Comparison of ENCODE assay signal across 16 cellular contexts in the genomic region with DNA sequence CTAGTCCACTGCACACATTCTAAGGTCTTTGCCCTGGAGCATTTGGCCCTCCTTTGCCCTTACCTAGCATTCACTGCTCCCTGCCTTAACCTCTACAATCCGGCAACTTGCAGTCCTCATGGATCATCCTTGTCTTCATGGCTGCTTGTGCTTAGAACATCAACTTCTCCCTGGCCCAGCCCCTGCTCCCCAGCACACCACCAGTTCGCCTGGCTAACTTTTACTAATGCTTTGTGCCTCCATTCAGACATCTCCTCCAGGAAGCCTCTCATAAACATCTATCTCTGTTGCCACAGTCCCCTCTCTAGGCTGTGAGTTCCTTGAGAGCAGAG. TPM values are rescaled to one million over a fixed set of nuclear protein-coding genes. Genes with fewer than 3 reads are reported as not detected.
DNase-seq lines count a peak whose midpoint lies in the region; ATAC-seq, FAIRE-seq and TF ChIP-seq lines count a peak whose summit lies in the region.
"Had no signal": no experiment of that assay in that cellular context is flagged by ENCODE, and none has a peak within 500 bp of the region (broad histone marks: within the 10 kb centered on the region; RNA-seq: fewer than 3 reads in every experiment).

No MANE protein-coding gene starts in this region.

- H3K4me1 ChIP-seq in A549 = peaks cover 29% of the 10 kb centered on the region
- peaks cover 0 to 4% of the 10 kb centered on the region in 2 donors for H3K4me1 ChIP-seq in naive thymus-derived CD4-positive, alpha-beta T cell (ENCODE audit: control insufficient read depth in 2 of 2, insufficient read depth in 2 of 2, low read length in 2 of 2)

- H3K4me3 Mint-ChIP-seq in brain = no peak overlapping the region
- no peak overlapping the region for H3K4me3 Mint-ChIP-seq in naive thymus-derived CD4-positive, alpha-beta T cell

- peaks cover 0 to 3% (median 0%) of the 10 kb centered on the region in 5 experiments for H3K9me3 Mint-ChIP-seq in brain
- peaks cover 0 to 1% (median 0%) of the 10 kb centered on the region in 11 donors for H3K9me3 Mint-ChIP-seq in naive thymus-derived CD4-positive, alpha-beta T cell

- intact Hi-C loops in naive thymus-derived CD4-positive, alpha-beta T cell (cut with micrococcal nuclease) = no loop called here

- peaks cover 0 to 19% (median 5%) of the 10 kb centered on the region in 3 experiments for H3K36me3 ChIP-seq in naive thymus-derived CD4-positive, alpha-beta T cell (ENCODE audit: control insufficient read depth in 2 of 3, insufficient read depth in 3 of 3, low read length in 3 of 3)

- H3K27ac Mint-ChIP-seq in brain = peak overlapping the region in 3 of 5 experiments; percentile 31 to 52 (median 38)
- peak overlapping the region; percentile 1 to 76 (median 62) for H3K27ac Mint-ChIP-seq in naive thymus-derived CD4-positive, alpha-beta T cell

- TF ChIP-seq RAD21 in A549 (conservative IDR thresholded peaks at IDR 0.05 in 1 of 2, IDR thresholded peaks at IDR 0.05 in 1 of 2) = 0 out of 5 replicates have a peak, but pooled peaks of 1 of the 2 experiments have one; percentile 2

- peak overlapping the region in 1 of 2 experiments; percentile 65; a peak in 3 of 6 replicates for H3K27ac ChIP-seq in A549
- no peak overlapping the region for H3K27ac ChIP-seq in naive thymus-derived CD4-positive, alpha-beta T cell (ENCODE audit: low read depth, low read length)

- H3K27me3 ChIP-seq in naive thymus-derived CD4-positive, alpha-beta T cell (ENCODE audit: control insufficient read depth in 2 of 2, insufficient read depth in 2 of 2, low read length in 2 of 2) = no peaks in the 10 kb centered on the region
- H3K27me3 ChIP-seq: heart right ventricle had no signal

- H3K4me3 ChIP-seq in A549 = no peak overlapping the region
- no peak overlapping the region for H3K4me3 ChIP-seq in naive thymus-derived CD4-positive, alpha-beta T cell (ENCODE audit: low read length)
- H3K4me3 ChIP-seq: heart right ventricle had no signal

- H3K4me1 Mint-ChIP-seq in brain = peaks cover 39% of the 10 kb centered on the region
- peaks cover 5 to 34% (median 10%) of the 10 kb centered on the region in 7 donors for H3K4me1 Mint-ChIP-seq in naive thymus-derived CD4-positive, alpha-beta T cell

- TF ChIP-seq POLR2A in A549 (IDR thresholded peaks at IDR 0.05; ENCODE audit: low read length) = no peak
- TF ChIP-seq POLR2A in GM15510 (IDR thresholded peaks at IDR 0.05; ENCODE audit: borderline replicate concordance, extremely low read depth, insufficient read length) = peak; percentile 1

- WGBS in A549 (ENCODE audit: missing lambda C conversion rate) = 90% methylated on average over 2 of the region's 2 CpGs

- POLR2A ChIA-PET in A549 (lab: Yijun Ruan, JAX) = no interaction called here
- POLR2A ChIA-PET in naive thymus-derived CD4-positive, alpha-beta T cell (lab: Charles Lee) = no interaction called here

- H3K9me3 ChIP-seq in A549 = no peaks in the 10 kb centered on the region
- H3K9me3 ChIP-seq in naive thymus-derived CD4-positive, alpha-beta T cell (ENCODE audit: control insufficient read depth in 2 of 3, low read length in 3 of 3) = no peaks in the 10 kb centered on the region
- H3K9me3 ChIP-seq: heart right ventricle, SK-N-SH had no signal

- CTCF ChIA-PET in A549 (lab: Yijun Ruan, JAX) = interaction anchor here (1.2 to 10.5 kb wide), 2 partner anchors 106 to 250 kb away, joined by 3 to 63 read pairs; no protein-coding TSS in a partner anchor
- CTCF ChIA-PET in naive thymus-derived CD4-positive, alpha-beta T cell (lab: Charles Lee) = no interaction called here

- no peak for TF ChIP-seq CTCF in A549 (IDR thresholded peaks at IDR 0.05)
- TF ChIP-seq CTCF in brain (conservative IDR thresholded peaks at IDR 0.05) = no peak

- DNase-seq in A549 (ENCODE audit: low read depth in 1 of 2, low spot score in 1 of 2) = peak in 1 of 2 experiments; percentile 51
- DNase-seq in naive thymus-derived CD4-positive, alpha-beta T cell = no peak
- no peak for DNase-seq in amniotic stem cell (lab: John Stamatoyannopoulos, UW)
- DNase-seq in central memory CD4-positive, alpha-beta T cell = no peak
- DNase-seq: heart right ventricle, NCI-H2081, posterior cingulate gyrus, SK-N-SH had no signal

- no peaks in the 10 kb centered on the region for H3K27me3 Mint-ChIP-seq in brain
- H3K27me3 Mint-ChIP-seq in naive thymus-derived CD4-positive, alpha-beta T cell = no peaks in the 10 kb centered on the region

- peaks cover 29% of the 10 kb centered on the region for H3K36me3 Mint-ChIP-seq in brain
- peaks cover 0 to 65% (median 31%) of the 10 kb centered on the region in 5 donors for H3K36me3 Mint-ChIP-seq in naive thymus-derived CD4-positive, alpha-beta T cell

- ATAC-seq in A549 (peak in 1 of 2 experiments; percentile 13; a peak in 2 of 6 replicates), GM21825 (IDR thresholded peaks at IDR 0.05; ENCODE audit: unreplicated experiment) (no peak), GM19397 (IDR thresholded peaks at IDR 0.05; ENCODE audit: unreplicated experiment) (no peak)
- no peak for ATAC-seq in naive thymus-derived CD4-positive, alpha-beta T cell
- ATAC-seq: activated CD4-positive, CD25-positive, alpha-beta regulatory T cell treated with anti-CD3 and anti-CD28 coated beads, Interleukin-2, amount 50 U/mL, for 24 hours had no signal

- H3K4me2 ChIP-seq in A549 = no peak overlapping the region
- H3K4me2 ChIP-seq: SK-N-SH had no signal

- TF ChIP-seq EP300 in A549 (IDR thresholded peaks at IDR 0.05) = no peak

- no peak for FAIRE-seq in A549 (lab: Jason Lieb, UNC)
- FAIRE-seq: bronchial epithelial cell, endometrium, H54 had no signal

TF ChIP-seq in A549, 52 proteins besides CTCF, POLR2A, EP300 and RAD21 (continues in another document):
- TF ChIP-seq HDAC2 (IDR thresholded peaks at IDR 0.05) (no peak), KDM5A (IDR thresholded peaks at IDR 0.05) (no peak), PBX3 (IDR thresholded peaks at IDR 0.05) (peak; percentile 61), ATOH8 (CRISPR knock-in tag; IDR thresholded peaks at IDR 0.05; ENCODE audit: low read depth) (no peak; the same call in 1 of the 2 replicates), RARB (CRISPR knock-in tag; IDR thresholded peaks at IDR 0.05) (no peak), NR3C1 (IDR thresholded peaks at IDR 0.05) (no peak), TP53 (CRISPR knock-in tag; IDR thresholded peaks at IDR 0.05) (no peak; the same call in 1 of the 2 replicates), HOXB5 (CRISPR knock-in tag; IDR thresholded peaks at IDR 0.05) (0 out of 2 replicates have a peak, but pooled peaks have one; percentile 33), BCL3 (IDR thresholded peaks at IDR 0.05) (no peak), TFCP2L1 (CRISPR knock-in tag; IDR thresholded peaks at IDR 0.05) (0 out of 2 replicates have a peak, but pooled peaks have one; percentile 13), GATA3 (IDR thresholded peaks at IDR 0.05; ENCODE audit: borderline replicate concordance) (no peak)

RNA-seq across cellular contexts. Expression of gene AAGAB, which starts 57.1 kb away (rescaled TPM):
- polyA plus RNA-seq in A549 (2011; rRNA removed) = 107 and 118 TPM in 2 replicates
- 33.9 and 35.2 TPM in 2 replicates for polyA plus RNA-seq in A549 (2012; cell fraction: cytosol; rRNA removed)
- 13.5 and 20.0 TPM in 2 replicates for polyA plus RNA-seq in A549 (2012; cell fraction: nucleus; rRNA removed)
- polyA plus RNA-seq in A549 (2017; fragmentation: RNase III; extraction: RNeasy Plus Mini Kit Qiagen cat#74134 plus additional on column Dnase treatment) = 67.4 to 71.6 TPM (median 68.9 TPM) in 3 replicates
- polyA minus RNA-seq in A549 (2011; rRNA and poly(A)+ RNA removed) = 86.4 and 87.5 TPM in 2 replicates
- 29.4 TPM for polyA plus RNA-seq in brain (ENCODE audit: insufficient read depth, low read depth, low replicate concordance)
- 10 to 100 TPM; 19.5 to 44.9 (median 22.3) TPM for total RNA-seq in naive thymus-derived CD4-positive, alpha-beta T cell
- polyA plus RNA-seq in naive thymus-derived CD4-positive, alpha-beta T cell = 10 to 100 TPM; 45.1 to 47.8 TPM

RNA-seq across cellular contexts. Expression of gene IQCH, which starts 57.3 kb away (rescaled TPM):
- polyA plus RNA-seq in A549 (2011; rRNA removed) (3.8 and 4.9 TPM in 2 replicates), A549 (2017; fragmentation: RNase III; extraction: RNeasy Plus Mini Kit Qiagen cat#74134 plus additional on column Dnase treatment) (1.5 to 2.1 TPM (median 2.0 TPM) in 3 replicates), brain (ENCODE audit: insufficient read depth, low read depth, low replicate concordance) (3.9 TPM)
- 0.59 and 0.73 TPM in 2 replicates for polyA plus RNA-seq in A549 (2012; cell fraction: cytosol; rRNA removed)
- 0.31 and 0.44 TPM in 2 replicates for polyA plus RNA-seq in A549 (2012; cell fraction: nucleus; rRNA removed)
- 3.6 and 8.5 TPM in 2 replicates for polyA minus RNA-seq in A549 (2011; rRNA and poly(A)+ RNA removed)
- 1 to 10 TPM in 2 of 5 experiments, under 1 TPM in 3; 0.22 to 1.9 (median 0.84) TPM for total RNA-seq in naive thymus-derived CD4-positive, alpha-beta T cell
- 1 to 10 TPM in 1 of 2 donors, not detected in 1; 2.4 TPM for polyA plus RNA-seq in naive thymus-derived CD4-positive, alpha-beta T cell
